ENCODE assay signal across 15 cellular contexts in the genomic region with DNA sequence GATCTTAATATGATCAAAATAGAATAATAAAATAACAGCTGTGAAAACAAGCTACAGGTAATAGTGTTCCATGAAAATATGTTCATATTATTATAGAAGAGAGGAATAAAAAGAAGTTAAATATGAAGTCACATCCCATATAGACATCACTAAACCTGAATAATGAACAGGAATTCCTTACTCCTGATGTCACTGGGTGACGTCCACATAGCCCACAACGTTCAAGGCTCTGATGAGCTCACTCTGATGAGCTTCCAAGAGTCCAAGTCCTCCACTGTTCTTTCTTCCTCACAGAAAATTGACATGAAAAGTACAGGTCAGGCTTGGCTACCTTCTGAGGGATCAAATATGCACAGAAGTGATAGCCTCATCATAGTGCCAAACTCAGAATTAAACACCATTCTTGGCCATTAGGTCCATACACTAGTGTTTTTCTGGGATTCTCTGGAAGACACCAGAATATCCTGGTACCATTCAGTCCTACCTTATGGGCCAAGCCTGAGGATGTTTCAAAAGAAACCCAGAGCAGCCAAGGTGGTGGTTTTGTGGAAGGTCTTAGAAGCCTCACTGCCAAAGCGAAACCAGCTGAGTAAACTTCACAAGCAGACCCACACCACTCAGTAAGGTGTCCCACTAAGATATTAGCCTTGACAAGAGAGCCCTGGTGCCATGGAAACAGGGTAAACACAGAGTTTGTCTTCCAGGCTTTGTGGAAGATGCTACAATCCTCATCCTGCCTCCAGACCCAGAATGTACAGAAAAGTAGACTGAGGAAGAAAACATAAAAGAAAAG.
"Had no signal": no experiment of that assay in that cellular context is flagged by ENCODE, and none has a peak within 500 bp of the region (broad histone marks: within the 10 kb centered on the region; RNA-seq: fewer than 3 reads in every experiment).

No MANE protein-coding gene starts in this region.

- H3K4me3 ChIP-seq: heart right ventricle had no signal

- H3K27me3 ChIP-seq: heart right ventricle had no signal

- H3K27ac ChIP-seq: heart right ventricle, VCaP had no signal

- DNase-seq: activated CD4-positive, alpha-beta memory T cell treated with anti-CD3 and anti-CD28 coated beads for 36 hours; activated gamma-delta T cell treated with Interleukin-2 at 50 U/mL for 16 hours; activated naive CD8-positive, alpha-beta T cell treated with anti-CD3 and anti-CD28 coated beads for 36 hours; activated T-cell treated with anti-CD3 and anti-CD28 coated beads, Interleukin-2, amount 50 U/mL, for 72 hours; anterior cingulate cortex; central memory CD4-positive, alpha-beta T cell; cortex of kidney; effector memory CD4-positive, alpha-beta T cell; heart right ventricle; kidney; left ventricle myocardium superior; stimulated activated CD4-positive, alpha-beta T cell treated with anti-CD3 and anti-CD28 coated beads, Interleukin-2, amount 100 ng/mL, for 48 hours; stimulated activated naive CD4-positive, alpha-beta T cell treated with Interleukin-2 at 50 U/mL for 16 hours; T-helper 9 cell had no signal

- H3K9me3 ChIP-seq: heart right ventricle had no signal

- ATAC-seq: activated T-cell treated with anti-CD3 and anti-CD28 coated beads, Interleukin-2, amount 50 U/mL, for 72 hours; heart right ventricle; left ventricle myocardium superior had no signal

- H3K36me3 ChIP-seq: heart right ventricle had no signal

- H3K4me1 ChIP-seq: heart right ventricle had no signal
